ENCODE assay signal across 9 cellular contexts in genomic region chr1:211935448-211935970, GRCh38.
DNase-seq lines count a peak whose midpoint lies in the region; ATAC-seq lines count a peak whose summit lies in the region.
"Had no signal": no experiment of that assay in that cellular context is flagged by ENCODE, and none has a peak within 500 bp of the region (broad histone marks: within the 10 kb centered on the region; RNA-seq: fewer than 3 reads in every experiment).

No MANE protein-coding gene starts in this region.

- no peaks in the 10 kb centered on the region for H3K36me3 Mint-ChIP-seq in naive B cell

- H3K9me3 Mint-ChIP-seq in naive B cell, result no peaks in the 10 kb centered on the region

- ATAC-seq in GM18499 (IDR thresholded peaks at IDR 0.05; ENCODE audit: insufficient read depth, unreplicated experiment) (peak; percentile 67), GM21515 (IDR thresholded peaks at IDR 0.05; ENCODE audit: unreplicated experiment) (peak; percentile 57), HG03469 (IDR thresholded peaks at IDR 0.05; ENCODE audit: unreplicated experiment) (peak; percentile 69), naive B cell (ENCODE audit: low read depth in 2 of 2) (peak; percentile 37 to 39), Right ventricle myocardium inferior (no peak)

- peaks cover 0 to 4% (median 0%) of the 10 kb centered on the region in 3 donors for H3K27me3 Mint-ChIP-seq in naive B cell

- in situ Hi-C loops in ACHN (cut with HindIII; ENCODE audit: low pct_ligation_motif_present, low pct_unique_long_range_greater_than_20kb, low sequenced_read_pairs), result no loop called here

- no peak for DNase-seq in naive B cell
- DNase-seq in mucosa of gallbladder (ENCODE audit: low spot score), result no peak
- no peak for DNase-seq in iPS-NIHi7 (ENCODE audit: extremely low spot score)
- no peak for DNase-seq in Right ventricle myocardium inferior (ENCODE audit: missing footprints)
- DNase-seq in ACHN, result no peak
- DNase-seq: NCI-H748 treated with DMSO at 0.1 percent for 48 hours had no signal

- H3K4me1 Mint-ChIP-seq in naive B cell, result peaks cover 0 to 40% (median 11%) of the 10 kb centered on the region in 3 donors

- peak overlapping the region in 1 of 8 donors; percentile 51 for H3K4me3 Mint-ChIP-seq in naive B cell

- intact Hi-C loops in Right ventricle myocardium inferior (cut with DNase I), result no loop called here

- peak overlapping the region in 5 of 6 donors; percentile 19 to 80 (median 64) for H3K27ac Mint-ChIP-seq in naive B cell
